13 cellular contexts compared by ENCODE assay signal in genomic region chr5:61342066-61342465, GRCh38. TPM values are rescaled to one million over a fixed set of nuclear protein-coding genes. Genes with fewer than 3 reads are reported as not detected.
DNase-seq lines count a peak whose midpoint lies in the region; ATAC-seq and TF ChIP-seq lines count a peak whose summit lies in the region.
"Had no signal": no experiment of that assay in that cellular context is flagged by ENCODE, and none has a peak within 500 bp of the region (broad histone marks: within the 10 kb centered on the region; RNA-seq: fewer than 3 reads in every experiment).

No MANE protein-coding gene starts in this region.

- H3K27ac Mint-ChIP-seq in activated T-helper 2 cell treated with anti-CD3 and anti-CD28 coated beads, Interferon-gamma antibody, Interleukin-2, Interleukin-4, amounts not matched to agents 10 μg/mL and 5 μg/mL and 100 μg/mL, durations not matched to agents 14 hours and 24 hours and 36 hours = no peak overlapping the region
- H3K27ac Mint-ChIP-seq: nephron had no signal

- DNase-seq in EL (peak; percentile 85), NCI-H226 (peak; percentile 74), astrocyte of the spinal cord (ENCODE audit: low read depth, low spot score) (peak; percentile 72), mucosa of descending colon (no peak), dorsolateral prefrontal cortex (no peak), NCI-H524 treated with DMSO at 0.1 percent for 48 hours (lab: John Stamatoyannopoulos, UW) (no peak)
- DNase-seq in activated T-helper 2 cell treated with anti-CD3 and anti-CD28 coated beads, Interferon-gamma antibody, Interleukin-2, Interleukin-4, amounts not matched to agents 10 μg/mL and 5 μg/mL and 100 μg/mL, durations not matched to agents 14 hours and 24 hours and 36 hours (ENCODE audit: low spot score) = no peak
- DNase-seq: DMS153, SHP77 had no signal

- no peaks in the 10 kb centered on the region for H3K9me3 ChIP-seq in mucosa of descending colon
- H3K9me3 ChIP-seq: adrenal gland had no signal

- H3K4me1 ChIP-seq in mucosa of descending colon (ENCODE audit: low read depth) = peaks cover 5% of the 10 kb centered on the region

- peaks cover 4% of the 10 kb centered on the region for H3K36me3 Mint-ChIP-seq in activated T-helper 2 cell treated with anti-CD3 and anti-CD28 coated beads, Interferon-gamma antibody, Interleukin-2, Interleukin-4, amounts not matched to agents 10 μg/mL and 5 μg/mL and 100 μg/mL, durations not matched to agents 14 hours and 24 hours and 36 hours (ENCODE audit: low read depth)

- H3K27ac ChIP-seq in dorsolateral prefrontal cortex = no peak overlapping the region
- H3K27ac ChIP-seq: adrenal gland had no signal

- intact Hi-C loops in mucosa of descending colon (cut with DNase I, micrococcal nuclease) = no loop called here
- intact Hi-C loops in activated T-helper 2 cell treated with anti-CD3 and anti-CD28 coated beads, Interferon-gamma antibody, Interleukin-2, Interleukin-4, amounts not matched to agents 10 μg/mL and 5 μg/mL and 100 μg/mL, durations not matched to agents 14 hours and 24 hours and 36 hours (cut with micrococcal nuclease) = no loop called here
- intact Hi-C loops in dorsolateral prefrontal cortex (cut with DNase I) = no loop called here

- H3K36me3 ChIP-seq in mucosa of descending colon (ENCODE audit: low read depth) = no peaks in the 10 kb centered on the region
- H3K36me3 ChIP-seq: adrenal gland had no signal

- ATAC-seq in mucosa of descending colon (peak; percentile 56), HG03439 (IDR thresholded peaks at IDR 0.05; ENCODE audit: unreplicated experiment) (no peak)
- ATAC-seq: HepG2 had no signal

- in situ Hi-C loops in astrocyte of the spinal cord (cut with HindIII; ENCODE audit: low sequenced_read_pairs) = no loop called here

- TF ChIP-seq CTCF in astrocyte of the spinal cord (IDR thresholded peaks at IDR 0.05; ENCODE audit: low read depth, low read length) (no peak), mucosa of descending colon (IDR thresholded peaks at IDR 0.05) (no peak), dorsolateral prefrontal cortex (IDR thresholded peaks at IDR 0.05 in 54 of 56, conservative IDR thresholded peaks at IDR 0.05 in 2 of 56; ENCODE audit: low read depth in 1 of 56, partially characterized antibody in 56 of 56) (no peak)

- no peaks in the 10 kb centered on the region for H3K27me3 ChIP-seq in dorsolateral prefrontal cortex
- H3K27me3 ChIP-seq: adrenal gland had no signal

- no peaks in the 10 kb centered on the region for H3K27me3 Mint-ChIP-seq in activated T-helper 2 cell treated with anti-CD3 and anti-CD28 coated beads, Interferon-gamma antibody, Interleukin-2, Interleukin-4, amounts not matched to agents 10 μg/mL and 5 μg/mL and 100 μg/mL, durations not matched to agents 14 hours and 24 hours and 36 hours (ENCODE audit: low read depth)

- H3K4me3 ChIP-seq in astrocyte of the spinal cord (ENCODE audit: low read depth, low read length) (no peak overlapping the region), mucosa of descending colon (no peak overlapping the region), dorsolateral prefrontal cortex (no peak overlapping the region)
- H3K4me3 ChIP-seq: adrenal gland had no signal

- no peaks in the 10 kb centered on the region for H3K9me3 Mint-ChIP-seq in activated T-helper 2 cell treated with anti-CD3 and anti-CD28 coated beads, Interferon-gamma antibody, Interleukin-2, Interleukin-4, amounts not matched to agents 10 μg/mL and 5 μg/mL and 100 μg/mL, durations not matched to agents 14 hours and 24 hours and 36 hours
- H3K9me3 Mint-ChIP-seq: nephron had no signal

- H3K4me1 Mint-ChIP-seq in activated T-helper 2 cell treated with anti-CD3 and anti-CD28 coated beads, Interferon-gamma antibody, Interleukin-2, Interleukin-4, amounts not matched to agents 10 μg/mL and 5 μg/mL and 100 μg/mL, durations not matched to agents 14 hours and 24 hours and 36 hours (ENCODE audit: low read depth) = peaks cover 13% of the 10 kb centered on the region

- H3K4me3 Mint-ChIP-seq in activated T-helper 2 cell treated with anti-CD3 and anti-CD28 coated beads, Interferon-gamma antibody, Interleukin-2, Interleukin-4, amounts not matched to agents 10 μg/mL and 5 μg/mL and 100 μg/mL, durations not matched to agents 14 hours and 24 hours and 36 hours (ENCODE audit: low read depth) = no peak overlapping the region
- H3K4me3 Mint-ChIP-seq: nephron had no signal

RNA-seq across cellular contexts. Expression of gene ZSWIM6, which starts 10.0 kb away (rescaled TPM):
- total RNA-seq in mucosa of descending colon (10 to 100 TPM; 26.2 to 39.4 (median 27.8) TPM), dorsolateral prefrontal cortex (10 to 100 TPM; 22.5 to 67.2 (median 31.6) TPM)
- total RNA-seq in activated T-helper 2 cell treated with anti-CD3 and anti-CD28 coated beads, Interferon-gamma antibody, Interleukin-2, Interleukin-4, amounts not matched to agents 10 μg/mL and 5 μg/mL and 100 μg/mL, durations not matched to agents 14 hours and 24 hours and 36 hours = 8.9 TPM in 2 replicates

Comparison
In these comparisons a context has a peak if more than half of its experiments do, and no peak if none do; other contexts are left out.
1. DNase-seq: peak in EL (single experiment), NCI-H226 (single experiment) and astrocyte of the spinal cord (single experiment); none in mucosa of descending colon (0 of 3), activated T-helper 2 cell treated with anti-CD3 and anti-CD28 coated beads, Interferon-gamma antibody, Interleukin-2, Interleukin-4, amounts not matched to agents 10 μg/mL and 5 μg/mL and 100 μg/mL, durations not matched to agents 14 hours and 24 hours and 36 hours (single experiment), dorsolateral prefrontal cortex (0 of 10) and NCI-H524 treated with DMSO at 0.1 percent for 48 hours (single experiment).